In the genomic region with DNA sequence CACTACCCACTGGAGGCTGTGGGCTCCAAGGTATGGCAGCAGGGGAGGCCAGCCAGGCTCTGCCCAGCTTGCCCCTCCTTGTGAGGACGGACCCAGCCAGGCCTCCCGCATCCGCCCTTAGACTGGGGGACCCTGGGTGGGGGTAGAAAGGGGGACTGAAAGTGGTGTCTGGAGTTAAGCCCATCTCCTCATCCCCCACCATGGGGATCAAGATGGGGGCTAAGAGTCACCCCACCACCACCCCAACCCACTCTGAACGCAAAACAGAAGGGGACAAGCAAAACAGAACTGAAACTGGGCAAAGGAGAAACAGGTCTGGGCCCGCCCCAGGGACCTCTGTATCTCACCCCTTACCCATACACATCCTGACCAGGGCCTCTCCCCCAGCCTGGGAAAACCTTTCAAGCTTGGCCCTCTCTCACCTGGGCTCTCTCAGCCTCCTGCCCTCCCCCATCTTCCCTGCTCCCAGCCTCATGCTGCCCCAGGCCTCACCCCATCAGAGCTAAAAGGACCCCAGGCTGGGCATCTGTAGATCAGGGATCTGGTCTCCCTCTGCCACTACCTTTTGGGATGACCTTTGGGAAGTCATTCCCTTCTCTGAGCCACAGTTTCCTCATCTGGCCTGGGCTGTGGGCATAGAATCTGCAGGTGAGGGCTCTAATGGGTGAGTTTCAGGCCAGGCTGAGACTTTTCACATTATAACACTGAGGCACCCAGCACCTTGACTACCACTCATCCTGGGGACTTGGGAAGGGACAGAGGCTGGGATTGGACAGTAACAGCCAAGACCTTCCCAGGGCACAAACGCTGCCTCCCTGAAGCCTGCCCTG, we compare ENCODE assay signal across 11 cellular contexts. TPM values are rescaled to one million over a fixed set of nuclear protein-coding genes. Genes with fewer than 3 reads are reported as not detected.
DNase-seq lines count a peak whose midpoint lies in the region; ATAC-seq and TF ChIP-seq lines count a peak whose summit lies in the region.
"Had no signal": no experiment of that assay in that cellular context is flagged by ENCODE, and none has a peak within 500 bp of the region (broad histone marks: within the 10 kb centered on the region; RNA-seq: fewer than 3 reads in every experiment).

No MANE protein-coding gene starts in this region.

- H3K27ac ChIP-seq in BLaER1 treated with 17β-estradiol and CSF1 and Interleukin-3, amounts not matched to agents 10 nM and 100 nM = peak overlapping the region in 10 of 11 experiments; percentile 27 to 95 (median 86); a peak in 19 of 22 replicates
- H3K27ac ChIP-seq: heart left ventricle had no signal

- peak overlapping the region in 3 of 7 donors; percentile 25 to 68 (median 46) for H3K27ac Mint-ChIP-seq in CD14-positive monocyte

- H3K4me2 ChIP-seq in BLaER1 treated with 17β-estradiol and CSF1 and Interleukin-3, amounts not matched to agents 10 nM and 100 nM = peak overlapping the region; percentile 73 to 99 (median 98)

- peaks cover 6 to 31% (median 15%) of the 10 kb centered on the region in 3 donors for H3K27me3 Mint-ChIP-seq in CD14-positive monocyte (ENCODE audit: low read depth in 3 of 3)

- H3K27me3 ChIP-seq in BLaER1 treated with 17β-estradiol and CSF1 and Interleukin-3, amounts not matched to agents 10 nM and 100 nM = no peaks in the 10 kb centered on the region
- H3K27me3 ChIP-seq: heart left ventricle had no signal

- peak; percentile 5 for ATAC-seq in esophagus mucosa
- no peak for ATAC-seq in HG03521 (IDR thresholded peaks at IDR 0.05; ENCODE audit: unreplicated experiment)
- ATAC-seq: heart left ventricle had no signal

- no peak for TF ChIP-seq CTCF in CD14-positive monocyte (IDR thresholded peaks at IDR 0.05)

- no peak overlapping the region; a peak in 1 of 20 replicates for H3K4me3 ChIP-seq in BLaER1 treated with 17β-estradiol and CSF1 and Interleukin-3, amounts not matched to agents 10 nM and 100 nM
- H3K4me3 ChIP-seq: heart left ventricle had no signal

- no peaks in the 10 kb centered on the region for H3K9me3 ChIP-seq in BLaER1 treated with 17β-estradiol and CSF1 and Interleukin-3, amounts not matched to agents 10 nM and 100 nM (replicated peaks in 1 of 11)
- H3K9me3 ChIP-seq: heart left ventricle had no signal

- H3K4me1 ChIP-seq in BLaER1 treated with 17β-estradiol and CSF1 and Interleukin-3, amounts not matched to agents 10 nM and 100 nM = peaks cover 73 to 89% (median 82%) of the 10 kb centered on the region in 10 experiments

- no peaks in the 10 kb centered on the region for H4K20me1 ChIP-seq in BLaER1 treated with 17β-estradiol and CSF1 and Interleukin-3, amounts not matched to agents 10 nM and 100 nM

- in situ Hi-C loops in GM18951 (cut with MboI; ENCODE audit: low sequenced_read_pairs, unreplicated experiment) = no loop called here

- DNase-seq in MV-4-11 (lab: John Stamatoyannopoulos, UW) (peak; percentile 61), GM19238 (ENCODE audit: insufficient read length, low spot score) (no peak), CD14-positive monocyte (ENCODE audit: low spot score) (no peak), T1000 (lab: John Stamatoyannopoulos, UW) (no peak)
- DNase-seq: amniotic stem cell, heart left ventricle, NCI-H1092 treated with DMSO at 0.1 percent for 48 hours had no signal

- TF ChIP-seq POLR2A in GM18951 (IDR thresholded peaks at IDR 0.05; ENCODE audit: extremely low read depth, insufficient read depth, insufficient read length) = peak; percentile 48

- H3K36me3 Mint-ChIP-seq in CD14-positive monocyte = no peaks in the 10 kb centered on the region

- H3K4me3 Mint-ChIP-seq in CD14-positive monocyte = no peak overlapping the region

- peak overlapping the region in 8 of 11 experiments; percentile 16 to 68 (median 50); a peak in 13 of 22 replicates for H3K9ac ChIP-seq in BLaER1 treated with 17β-estradiol and CSF1 and Interleukin-3, amounts not matched to agents 10 nM and 100 nM

- H3K36me3 ChIP-seq in BLaER1 treated with 17β-estradiol and CSF1 and Interleukin-3, amounts not matched to agents 10 nM and 100 nM = no peaks in the 10 kb centered on the region
- H3K36me3 ChIP-seq: heart left ventricle had no signal

- intact Hi-C loops in CD14-positive monocyte (cut with micrococcal nuclease) = no loop called here

- H3K9me3 Mint-ChIP-seq in CD14-positive monocyte = peaks cover 0 to 4% (median 0%) of the 10 kb centered on the region in 7 donors

- H3K4me1 Mint-ChIP-seq in CD14-positive monocyte = peaks cover 30% of the 10 kb centered on the region

RNA-seq across cellular contexts. Expression of gene CYP11A1, which starts 30.0 kb away (rescaled TPM):
- total RNA-seq in esophagus mucosa = 3.2 TPM
- not detected for polyA plus RNA-seq in CD14-positive monocyte

RNA-seq across cellular contexts. Expression of gene SEMA7A, which starts 36.3 kb away (rescaled TPM):
- total RNA-seq in esophagus mucosa = 4.0 TPM
- polyA plus RNA-seq in CD14-positive monocyte = under 1 TPM; 0.04 to 0.15 TPM
